ENCODE assay signal across 13 cellular contexts in genomic region chr22:25759825-25760231, GRCh38. TPM values are rescaled to one million over a fixed set of nuclear protein-coding genes. Genes with fewer than 3 reads are reported as not detected.
DNase-seq lines count a peak whose midpoint lies in the region; ATAC-seq and TF ChIP-seq lines count a peak whose summit lies in the region.
"Had no signal": no experiment of that assay in that cellular context is flagged by ENCODE, and none has a peak within 500 bp of the region (broad histone marks: within the 10 kb centered on the region; RNA-seq: fewer than 3 reads in every experiment).

No MANE protein-coding gene starts in this region.

- H3K27ac Mint-ChIP-seq in CD8-positive, alpha-beta T cell, result no peak overlapping the region
- H3K27ac Mint-ChIP-seq: activated naive CD8-positive, alpha-beta T cell; GM23338; immature natural killer cell had no signal

- no peaks in the 10 kb centered on the region for H3K36me3 Mint-ChIP-seq in CD8-positive, alpha-beta T cell
- H3K36me3 Mint-ChIP-seq: activated naive CD8-positive, alpha-beta T cell; immature natural killer cell had no signal

- CTCF ChIA-PET in CD8-positive, alpha-beta T cell (lab: Charles Lee), result interaction anchor here (3.0 kb wide), 1 partner anchor 11 kb away, joined by 7 read pairs; no protein-coding TSS in a partner anchor

- H3K27me3 Mint-ChIP-seq in CD8-positive, alpha-beta T cell (ENCODE audit: low read depth), result no peaks in the 10 kb centered on the region
- H3K27me3 Mint-ChIP-seq: activated naive CD8-positive, alpha-beta T cell had no signal

- peak; percentile 93 for DNase-seq in GM23248
- peak; percentile 81 for DNase-seq in RKO (ENCODE audit: low spot score)
- peak; percentile 97 for DNase-seq in pulmonary artery endothelial cell (ENCODE audit: low read depth, low spot score)
- no peak for DNase-seq in NCI-H524 (lab: John Stamatoyannopoulos, UW)
- DNase-seq in CD8-positive, alpha-beta T cell, result no peak
- DNase-seq: immature natural killer cell, T-helper 2 cell had no signal

- intact Hi-C loops in CD8-positive, alpha-beta T cell (cut with DNase I, micrococcal nuclease), result no loop called here

- no peaks in the 10 kb centered on the region for H3K4me1 Mint-ChIP-seq in CD8-positive, alpha-beta T cell (ENCODE audit: low read depth)
- H3K4me1 Mint-ChIP-seq: GM23338, immature natural killer cell had no signal

- peaks cover 11% of the 10 kb centered on the region for H3F3A ChIP-seq in GM23248 (ENCODE audit: insufficient read depth)

- ATAC-seq in esophagus mucosa (peak; percentile 46), GM21381 (IDR thresholded peaks at IDR 0.05; ENCODE audit: unreplicated experiment) (no peak), GM18505 (IDR thresholded peaks at IDR 0.05; ENCODE audit: unreplicated experiment) (no peak)
- no peak for ATAC-seq in CD8-positive, alpha-beta T cell
- ATAC-seq: GM12878, GM23338 had no signal

- peak overlapping the region; percentile 34 for H3K4me2 ChIP-seq in GM23248 (ENCODE audit: unreplicated experiment)
- H3K4me2 ChIP-seq: GM23338 had no signal

- POLR2A ChIA-PET in CD8-positive, alpha-beta T cell (lab: Charles Lee), result no interaction called here

- no peak overlapping the region for H3K4me3 Mint-ChIP-seq in CD8-positive, alpha-beta T cell
- H3K4me3 Mint-ChIP-seq: activated naive CD8-positive, alpha-beta T cell; GM23338; immature natural killer cell had no signal

- 25 to 30% methylated on average over 5 of the region's 5 CpGs for WGBS in GM23248 (ENCODE audit: low coverage in 1 of 2, low lambda C conversion rate in 2 of 2, missing lambda C conversion rate in 2 of 2), 2 experiments

- H3K9ac ChIP-seq in GM23248, result no peak overlapping the region

- H3K27me3 ChIP-seq in GM23248 (replicated peaks; ENCODE audit: insufficient read depth), result no peaks in the 10 kb centered on the region
- no peaks in the 10 kb centered on the region for H3K27me3 ChIP-seq in CD8-positive, alpha-beta T cell (ENCODE audit: insufficient read depth, low read length)

- H4K20me1 ChIP-seq in GM23248 (ENCODE audit: insufficient read depth), result no peaks in the 10 kb centered on the region

- in situ Hi-C loops in GM23248 (cut with MboI), result no loop called here

- no peaks in the 10 kb centered on the region for H3K79me2 ChIP-seq in GM23248 (ENCODE audit: insufficient read depth)

- no peaks in the 10 kb centered on the region for H3K36me3 ChIP-seq in GM23248 (ENCODE audit: low read depth)
- H3K36me3 ChIP-seq in CD8-positive, alpha-beta T cell (ENCODE audit: insufficient read depth, low read length), result no peaks in the 10 kb centered on the region

- no peak for TF ChIP-seq POLR2A in GM18505 (IDR thresholded peaks at IDR 0.05; ENCODE audit: borderline replicate concordance, extremely low read depth, insufficient read depth, insufficient read length)

- peaks cover 11% of the 10 kb centered on the region for H3K4me1 ChIP-seq in GM23248 (ENCODE audit: insufficient read depth)
- H3K4me1 ChIP-seq in CD8-positive, alpha-beta T cell (ENCODE audit: insufficient read depth, low read length), result no peaks in the 10 kb centered on the region

- H2AFZ ChIP-seq in GM23248, result no peak overlapping the region
- H2AFZ ChIP-seq: GM23338 had no signal

- no peaks in the 10 kb centered on the region for H3K9me2 ChIP-seq in GM23248 (ENCODE audit: insufficient read depth)

- TF ChIP-seq CTCF in CD8-positive, alpha-beta T cell (IDR thresholded peaks at IDR 0.05), result no peak

- no peak overlapping the region for H3K4me3 ChIP-seq in GM23248
- H3K4me3 ChIP-seq in CD8-positive, alpha-beta T cell (ENCODE audit: low read depth, low read length), result no peak overlapping the region
- H3K4me3 ChIP-seq: GM12878, GM23338 had no signal

- peak overlapping the region; percentile 73 for H3K27ac ChIP-seq in GM23248
- H3K27ac ChIP-seq in CD8-positive, alpha-beta T cell (ENCODE audit: low read depth, low read length), result no peak overlapping the region

- H3K9me3 Mint-ChIP-seq in CD8-positive, alpha-beta T cell, result no peaks in the 10 kb centered on the region
- H3K9me3 Mint-ChIP-seq: GM23338, immature natural killer cell had no signal

- H3K9me3 ChIP-seq in GM23248 (ENCODE audit: low read depth), result no peaks in the 10 kb centered on the region
- no peaks in the 10 kb centered on the region for H3K9me3 ChIP-seq in CD8-positive, alpha-beta T cell (ENCODE audit: low read length)

RNA-seq across cellular contexts. Expression of gene MYO18B, which starts 17.8 kb away (rescaled TPM):
- total RNA-seq in GM23248 (2014; rRNA removed; shearing (Covaris generic)), result not detected in 2 replicates
- polyA plus RNA-seq in GM23248 (2016; fragmentation: Nextera tagmentation; extraction: Ambion mirVana), result not detected in 2 replicates
- total RNA-seq in esophagus mucosa (0.16 TPM), pulmonary artery endothelial cell (under 0.01 TPM in 1 of 2 replicates, not detected in the other)
- under 1 TPM; 0.11 to 0.19 TPM for total RNA-seq in CD8-positive, alpha-beta T cell
- polyA plus RNA-seq: immature natural killer cell had no signal

Comparison
In these comparisons a context has a peak if more than half of its experiments do, and no peak if none do; other contexts are left out.
1. DNase-seq: peak in GM23248 (single experiment), RKO (single experiment) and pulmonary artery endothelial cell (single experiment); none in NCI-H524 (0 of 2) and CD8-positive, alpha-beta T cell (0 of 7).